16 cellular contexts compared by ENCODE assay signal in the genomic region with DNA sequence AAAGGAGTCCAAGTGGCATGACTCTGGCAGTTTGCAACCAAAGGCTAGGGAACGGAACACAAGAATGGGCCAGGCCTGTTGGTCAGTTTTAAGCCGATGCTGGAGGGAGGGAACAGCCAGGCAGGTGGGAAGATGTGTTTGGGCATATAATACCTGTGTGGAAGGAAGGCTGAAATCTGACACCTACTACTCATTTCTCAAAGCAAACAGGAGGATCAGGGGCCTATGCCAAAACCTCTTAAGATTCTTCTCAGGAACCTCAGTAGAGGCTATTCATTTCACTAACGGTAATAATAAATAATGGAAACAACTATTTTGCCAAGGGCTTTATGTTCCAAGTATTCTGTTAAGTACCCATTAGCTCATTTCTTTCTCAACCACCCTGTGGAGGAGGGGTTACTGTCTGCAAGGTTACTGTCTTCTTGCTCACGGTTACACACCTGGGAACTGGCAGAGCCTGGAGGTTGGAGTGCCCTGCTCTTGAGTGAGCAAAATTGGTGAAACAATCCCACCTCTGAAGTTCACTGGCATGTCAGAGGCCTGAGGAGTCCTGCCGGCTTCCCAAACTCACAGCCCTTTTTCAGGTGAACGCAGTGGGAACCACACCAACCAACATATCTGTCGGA. TPM values are rescaled to one million over a fixed set of nuclear protein-coding genes. Genes with fewer than 3 reads are reported as not detected.
DNase-seq lines count a peak whose midpoint lies in the region; ATAC-seq, FAIRE-seq and TF ChIP-seq lines count a peak whose summit lies in the region.
"Had no signal": no experiment of that assay in that cellular context is flagged by ENCODE, and none has a peak within 500 bp of the region (broad histone marks: within the 10 kb centered on the region; RNA-seq: fewer than 3 reads in every experiment).

No MANE protein-coding gene starts in this region.

- H2AFZ ChIP-seq in K562 (ENCODE audit: low read depth, low read length) (no peak overlapping the region), osteoblast (ENCODE audit: low read length) (no peak overlapping the region)

- H3K27me3 Mint-ChIP-seq in CD8-positive, alpha-beta T cell (ENCODE audit: low read depth) = no peaks in the 10 kb centered on the region
- H3K27me3 Mint-ChIP-seq: stimulated activated naive B cell treated with anti-CD40 and anti-IgM and Interleukin-4, amounts not matched to agents 10 μg/mL and 1 μg/mL and 100 μg/mL, for 72 hours had no signal

- H4K20me1 ChIP-seq in K562 (replicated peaks; ENCODE audit: control insufficient read depth, insufficient read depth, low read length) (no peaks in the 10 kb centered on the region), osteoblast (ENCODE audit: insufficient read depth, low read length) (no peaks in the 10 kb centered on the region)

- H3K9ac ChIP-seq in K562 (ENCODE audit: insufficient read depth in 1 of 2, low read depth in 2 of 2, low read length in 2 of 2) = no peak overlapping the region
- H3K9ac ChIP-seq: BLaER1 treated with 17β-estradiol and CSF1 and Interleukin-3, amounts not matched to agents 10 nM and 100 nM had no signal

- no peak for TF ChIP-seq CTCF in K562 (IDR thresholded peaks at IDR 0.05 in 2 of 3, conservative IDR thresholded peaks at IDR 0.05 in 1 of 3; ENCODE audit: insufficient read depth in 2 of 3, low read depth in 1 of 3, low read length in 3 of 3)
- TF ChIP-seq CTCF in osteoblast (IDR thresholded peaks at IDR 0.05; ENCODE audit: extremely low read depth, low read depth, low read length) = no peak
- TF ChIP-seq CTCF in CD8-positive, alpha-beta T cell (IDR thresholded peaks at IDR 0.05) = no peak

- no peaks in the 10 kb centered on the region for H3K79me2 ChIP-seq in K562 (ENCODE audit: control insufficient read depth, insufficient read depth, low read length)
- H3K79me2 ChIP-seq in osteoblast (ENCODE audit: insufficient read depth, low read length) = no peaks in the 10 kb centered on the region

- H3K4me1 Mint-ChIP-seq in CD8-positive, alpha-beta T cell (ENCODE audit: low read depth) = peaks cover 9% of the 10 kb centered on the region

- H3K36me3 Mint-ChIP-seq in CD8-positive, alpha-beta T cell = peaks cover 45% of the 10 kb centered on the region

- TF ChIP-seq RAD21 in K562 (CRISPR knock-in tag; conservative IDR thresholded peaks at IDR 0.05 in 1 of 2, IDR thresholded peaks at IDR 0.05 in 1 of 2) = no peak

- no peak overlapping the region for H3K27ac Mint-ChIP-seq in CD8-positive, alpha-beta T cell
- H3K27ac Mint-ChIP-seq: stimulated activated naive B cell treated with anti-CD40 and anti-IgM and Interleukin-4, amounts not matched to agents 10 μg/mL and 1 μg/mL and 100 μg/mL, for 72 hours had no signal

- DNase-seq in G401 (ENCODE audit: low spot score) (peak; percentile 48), NCI-H2107 (lab: John Stamatoyannopoulos, UW) (peak; percentile 19), K562 (ENCODE audit: extremely low read depth in 1 of 4, low spot score in 3 of 4) (no peak), osteoblast (ENCODE audit: insufficient read length, low spot score, missing footprints) (peak; percentile 29), MV-4-11 (lab: John Stamatoyannopoulos, UW) (no peak)
- no peak for DNase-seq in stimulated activated CD8-positive, alpha-beta memory T cell treated with anti-CD3 and anti-CD28 coated beads, Interleukin-4, amount 100 ng/mL, for 48 hours
- DNase-seq in effector CD8-positive, alpha-beta T cell (lab: John Stamatoyannopoulos, UW) = no peak
- no peak for DNase-seq in CD8-positive, alpha-beta T cell
- DNase-seq: activated CD8-positive, alpha-beta memory T cell treated with anti-CD3 and anti-CD28 coated beads, Interleukin-2, amount 50 U/mL, for 48 hours; heart left ventricle; NCI-H1048; stimulated activated naive B cell treated with anti-CD40 and anti-IgM and Interleukin-4, amounts not matched to agents 10 μg/mL and 1 μg/mL and 100 μg/mL, for 72 hours had no signal

- intact Hi-C loops in K562 (cut with micrococcal nuclease) = loop anchor here (10.0 kb wide), 1 partner anchor 160 kb away; no protein-coding TSS in a partner anchor
- intact Hi-C loops in CD8-positive, alpha-beta T cell (cut with DNase I, micrococcal nuclease) = no loop called here

- in situ Hi-C loops in G401 (cut with HindIII; ENCODE audit: low sequenced_read_pairs) = no loop called here
- in situ Hi-C loops in K562 (cut with MboI) = no loop called here

- H3K9me3 Mint-ChIP-seq in CD8-positive, alpha-beta T cell = no peaks in the 10 kb centered on the region
- H3K9me3 Mint-ChIP-seq: stimulated activated naive B cell treated with anti-CD40 and anti-IgM and Interleukin-4, amounts not matched to agents 10 μg/mL and 1 μg/mL and 100 μg/mL, for 72 hours had no signal

- H3K36me3 ChIP-seq in K562 (ENCODE audit: control insufficient read depth, insufficient read depth, low read length) (peaks cover 43% of the 10 kb centered on the region; the same call in 2 of the 3 replicates), osteoblast (ENCODE audit: insufficient read depth, low read length) (peaks cover 11% of the 10 kb centered on the region)
- peaks cover 7% of the 10 kb centered on the region for H3K36me3 ChIP-seq in CD8-positive, alpha-beta T cell (ENCODE audit: insufficient read depth, low read length)

- no peak overlapping the region for H3K27ac ChIP-seq in K562 (ENCODE audit: extremely low read depth, low read depth, low read length)
- no peak overlapping the region for H3K27ac ChIP-seq in osteoblast (ENCODE audit: low read depth, low read length)
- no peak overlapping the region for H3K27ac ChIP-seq in CD8-positive, alpha-beta T cell (ENCODE audit: low read depth, low read length)
- H3K27ac ChIP-seq: BLaER1 treated with 17β-estradiol and CSF1 and Interleukin-3, amounts not matched to agents 10 nM and 100 nM; HL-60; pancreas had no signal

- BruUV-seq in K562 (replicated peaks; lab: Mats Ljungman, UMichigan) = TSS peak; percentile 14

- H3K4me2 ChIP-seq in K562 (ENCODE audit: insufficient read depth, low read length) (no peak overlapping the region), osteoblast (ENCODE audit: insufficient read depth, low read length) (no peak overlapping the region)

- WGBS in K562 (ENCODE audit: insufficient coverage, low coverage, missing lambda C conversion rate) = 76% methylated on average over 4 of the region's 7 CpGs

- no peaks in the 10 kb centered on the region; a peak in 2 of 5 replicates for H3K4me1 ChIP-seq in K562 (replicated peaks in 1 of 2; ENCODE audit: control insufficient read depth in 2 of 2, insufficient read depth in 2 of 2, low read length in 2 of 2)
- peaks cover 32% of the 10 kb centered on the region for H3K4me1 ChIP-seq in osteoblast (ENCODE audit: insufficient read depth, low read length)
- H3K4me1 ChIP-seq in CD8-positive, alpha-beta T cell (ENCODE audit: insufficient read depth, low read length) = no peaks in the 10 kb centered on the region
- H3K4me1 ChIP-seq: pancreas had no signal

- CTCF ChIA-PET in K562 (lab: Yijun Ruan, JAX; ENCODE audit: low intra/inter-chr PET ratio) = interaction anchor here (0.7 kb wide), 1 partner anchor 7 kb away, joined by 3 read pairs; no protein-coding TSS in a partner anchor
- CTCF ChIA-PET in CD8-positive, alpha-beta T cell (lab: Charles Lee) = interaction anchor here (1.5 to 3.6 kb wide), 2 partner anchors 21 to 218 kb away, joined by 3 to 20 read pairs; no protein-coding TSS in a partner anchor

- peaks cover 0 to 14% of the 10 kb centered on the region in 2 experiments; a peak in 1 of 5 replicates for H3K27me3 ChIP-seq in K562 (ENCODE audit: control insufficient read depth in 2 of 2, insufficient read depth in 2 of 2, low read length in 2 of 2)
- H3K27me3 ChIP-seq in osteoblast (ENCODE audit: insufficient read depth, low read length) = peaks cover 2% of the 10 kb centered on the region
- H3K27me3 ChIP-seq in CD8-positive, alpha-beta T cell (ENCODE audit: insufficient read depth, low read length) = no peaks in the 10 kb centered on the region
- H3K27me3 ChIP-seq: BLaER1 treated with 17β-estradiol and CSF1 and Interleukin-3, amounts not matched to agents 10 nM and 100 nM; heart left ventricle; pancreas had no signal

- no peak; the same call in none of the 3 replicates for ATAC-seq in K562
- no peak for ATAC-seq in CD8-positive, alpha-beta T cell
- ATAC-seq: stimulated activated naive B cell treated with anti-CD40 and anti-IgM and Interleukin-4, amounts not matched to agents 10 μg/mL and 1 μg/mL and 100 μg/mL, for 72 hours had no signal

- no peak overlapping the region for H3K4me3 Mint-ChIP-seq in CD8-positive, alpha-beta T cell
- H3K4me3 Mint-ChIP-seq: stimulated activated naive B cell treated with anti-CD40 and anti-IgM and Interleukin-4, amounts not matched to agents 10 μg/mL and 1 μg/mL and 100 μg/mL, for 72 hours had no signal

- no peak for TF ChIP-seq POLR2A in K562 (conservative IDR thresholded peaks at IDR 0.05)

- H3K9me3 ChIP-seq in K562 (replicated peaks; ENCODE audit: control insufficient read depth, insufficient read depth, low read depth, low read length) = no peaks in the 10 kb centered on the region
- no peaks in the 10 kb centered on the region for H3K9me3 ChIP-seq in osteoblast (ENCODE audit: low read depth, low read length)
- H3K9me3 ChIP-seq in CD8-positive, alpha-beta T cell (ENCODE audit: low read length) = no peaks in the 10 kb centered on the region
- H3K9me3 ChIP-seq: BLaER1 treated with 17β-estradiol and CSF1 and Interleukin-3, amounts not matched to agents 10 nM and 100 nM; heart left ventricle; pancreas had no signal

- H3K4me3 ChIP-seq in K562 (no peak overlapping the region), osteoblast (ENCODE audit: insufficient read depth, low read length) (no peak overlapping the region)
- no peak overlapping the region for H3K4me3 ChIP-seq in CD8-positive, alpha-beta T cell (ENCODE audit: low read depth, low read length)
- H3K4me3 ChIP-seq: BLaER1 treated with 17β-estradiol and CSF1 and Interleukin-3, amounts not matched to agents 10 nM and 100 nM; heart left ventricle; pancreas had no signal

- POLR2A ChIA-PET in K562 (lab: Yijun Ruan, JAX) = no interaction called here
- POLR2A ChIA-PET in CD8-positive, alpha-beta T cell (lab: Charles Lee) = no interaction called here

- no peak for FAIRE-seq in K562 (lab: Jason Lieb, UNC)
- FAIRE-seq: pancreas, TTC549 had no signal

- no peak for TF ChIP-seq EP300 in K562 (IDR thresholded peaks at IDR 0.05; ENCODE audit: low read length)

- no peaks in the 10 kb centered on the region for H3K9me1 ChIP-seq in K562 (ENCODE audit: control insufficient read depth, insufficient read depth, low read length)

RNA-seq across cellular contexts. Expression of a gene that starts 35.5 kb away (rescaled TPM):
- 14.8 and 18.0 TPM in 2 replicates for total RNA-seq in G401 (2014; rRNA removed; shearing (Covaris generic))
- total RNA-seq in K562 (2011; cell fraction: chromatin; rRNA removed; ENCODE audit: low replicate concordance) = 47.3 and 57.6 TPM in 2 replicates
- 34.2 and 43.4 TPM in 2 replicates for total RNA-seq in K562 (2011; cell fraction: nucleolus; rRNA removed)
- total RNA-seq in K562 (2011; cell fraction: nucleoplasm; rRNA removed) = 46.8 and 49.4 TPM in 2 replicates
- total RNA-seq in K562 (2014; rRNA removed) (66.7 and 70.9 TPM in 2 replicates), K562 (2014; rRNA removed; fragmentation: Illumina TruSeq; extraction: Trizol) (75.4 and 75.8 TPM in 2 replicates), K562 (2015; rRNA removed; fragmentation: Illumina TruSeq; extraction: Trizol) (53.0 and 55.7 TPM in 2 replicates), K562 (2021) (77.0 and 78.2 TPM in 2 replicates), osteoblast (36.2 and 42.7 TPM in 2 replicates)
- polyA plus RNA-seq in K562 (2011; rRNA removed) (63.1 and 69.4 TPM in 2 replicates), K562 (2014; fragmentation: Illumina TruSeq; extraction: Trizol) (139 and 161 TPM in 2 replicates), K562 (2014; fragmentation: Nextera tagmentation; extraction: Ambion mirVana) (100 to 1,000 TPM; 116 to 166 TPM), K562 (2014; rRNA removed) (61.7 and 68.3 TPM in 2 replicates)
- 37.6 and 43.6 TPM in 2 replicates for polyA plus RNA-seq in K562 (2011; cell fraction: cytosol; rRNA removed)
- 47.8 and 51.9 TPM in 2 replicates for polyA plus RNA-seq in K562 (2011; cell fraction: nucleus; rRNA removed)
- polyA plus RNA-seq in K562 (2012) = 66.7 and 165 TPM in 2 replicates
- polyA minus RNA-seq in K562 (2011; rRNA and poly(A)+ RNA removed) = 55.6 and 63.3 TPM in 2 replicates
- 31.6 and 55.7 TPM in 2 replicates for polyA minus RNA-seq in K562 (2011; cell fraction: cytosol; rRNA and poly(A)+ RNA removed)
- 16.7 and 22.7 TPM in 2 replicates for polyA minus RNA-seq in K562 (2011; cell fraction: nucleus; rRNA and poly(A)+ RNA removed)
- 1 to 10 TPM; 7.2 to 8.6 TPM for total RNA-seq in CD8-positive, alpha-beta T cell

Comparison
In these comparisons a context has a peak if more than half of its experiments do, and no peak if none do; other contexts are left out.
1. DNase-seq: peak in G401 (single experiment), NCI-H2107 (single experiment) and osteoblast (single experiment); none in K562 (0 of 4), MV-4-11 (single experiment), stimulated activated CD8-positive, alpha-beta memory T cell treated with anti-CD3 and anti-CD28 coated beads, Interleukin-4, amount 100 ng/mL, for 48 hours (single experiment), effector CD8-positive, alpha-beta T cell (single experiment) and CD8-positive, alpha-beta T cell (0 of 7).